18 cellular contexts compared by ENCODE assay signal in the genomic region with DNA sequence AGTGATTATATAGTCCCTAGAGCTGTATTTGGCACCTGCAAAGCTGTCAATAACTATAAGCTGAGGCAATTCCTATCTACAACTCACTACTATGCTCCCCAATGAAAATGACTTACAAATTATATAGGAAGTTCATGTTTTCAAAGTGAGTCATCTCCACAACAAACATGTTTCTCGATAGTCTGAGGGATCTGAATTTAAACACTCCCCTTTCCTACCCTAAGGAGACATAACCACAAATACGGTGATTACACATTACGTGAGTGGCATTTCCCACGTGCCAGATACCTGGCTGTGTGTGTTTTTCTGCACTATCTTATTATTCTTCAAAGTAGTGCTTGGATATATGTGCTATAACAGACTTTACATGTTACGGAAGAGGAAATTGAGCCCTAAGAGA.
DNase-seq lines count a peak whose midpoint lies in the region; ATAC-seq, FAIRE-seq and TF ChIP-seq lines count a peak whose summit lies in the region.
"Had no signal": no experiment of that assay in that cellular context is flagged by ENCODE, and none has a peak within 500 bp of the region (broad histone marks: within the 10 kb centered on the region; RNA-seq: fewer than 3 reads in every experiment).

No MANE protein-coding gene starts in this region.

- FAIRE-seq in RCC 7860 (lab: Jason Lieb, UNC), result no peak
- peak; percentile 50 for FAIRE-seq in urothelium cell line (lab: Jason Lieb, UNC)
- FAIRE-seq: A204.1, H1 had no signal

- no peak for TF ChIP-seq CTCF in fibroblast of mammary gland (conservative IDR thresholded peaks at IDR 0.05; ENCODE audit: control insufficient read depth, insufficient read depth, low read depth, low read length)

- H3K4me3 Mint-ChIP-seq in activated CD4-positive, alpha-beta T cell treated with anti-CD3 and anti-CD28 coated beads for 36 hours, result no peak overlapping the region
- H3K4me3 Mint-ChIP-seq: activated CD8-positive, alpha-beta T cell treated with anti-CD3 and anti-CD28 coated beads, Interleukin-2, amount 10 ng/mL, durations not matched to agents 7 days and 5 days; activated naive CD4-positive, alpha-beta T cell treated with anti-CD3 and anti-CD28 coated beads, Interleukin-2, amount 10 ng/mL, durations not matched to agents 7 days and 5 days; nephron had no signal

- peak; percentile 22 for ATAC-seq in activated CD4-positive, alpha-beta T cell treated with anti-CD3 and anti-CD28 coated beads for 36 hours
- no peak for ATAC-seq in GM21576 (IDR thresholded peaks at IDR 0.05; ENCODE audit: unreplicated experiment)
- ATAC-seq: activated CD8-positive, alpha-beta T cell treated with anti-CD3 and anti-CD28 coated beads, Interleukin-2, amount 10 ng/mL, durations not matched to agents 7 days and 5 days had no signal

- POLR2A ChIA-PET in activated CD4-positive, alpha-beta T cell treated with anti-CD3 and anti-CD28 coated beads for 36 hours (lab: Charles Lee), result interaction anchor here (0.6 kb wide), 1 partner anchor 181 kb away, joined by 4 read pairs; no protein-coding TSS in a partner anchor

- no peak for DNase-seq in activated CD4-positive, alpha-beta T cell treated with anti-CD3 and anti-CD28 coated beads for 36 hours
- no peak for DNase-seq in activated CD4-positive, alpha-beta T cell treated with anti-CD3 and anti-CD28 coated beads for 48 hours
- peak; percentile 10 for DNase-seq in RCC 7860 (ENCODE audit: low spot score)
- DNase-seq in fibroblast of mammary gland (ENCODE audit: low read depth), result peak; percentile 54
- DNase-seq in urothelium cell line (ENCODE audit: low spot score), result peak; percentile 24
- no peak for DNase-seq in Ammon's horn (ENCODE audit: low spot score)
- no peak for DNase-seq in NCI-H187 treated with DMSO at 0.1 percent for 48 hours (lab: John Stamatoyannopoulos, UW)
- DNase-seq: activated CD8-positive, alpha-beta T cell treated with anti-CD3 and anti-CD28 coated beads, Interleukin-2, amount 10 ng/mL, durations not matched to agents 7 days and 5 days; activated naive CD4-positive, alpha-beta T cell treated with anti-CD3 and anti-CD28 coated beads, Interleukin-2, amount 10 ng/mL, durations not matched to agents 7 days and 5 days; foreskin melanocyte; KG1; NCI-H2171; spleen; tibial artery had no signal

- no peaks in the 10 kb centered on the region for H3K27me3 Mint-ChIP-seq in activated CD4-positive, alpha-beta T cell treated with anti-CD3 and anti-CD28 coated beads for 36 hours
- H3K27me3 Mint-ChIP-seq: activated naive CD4-positive, alpha-beta T cell treated with anti-CD3 and anti-CD28 coated beads, Interleukin-2, amount 10 ng/mL, durations not matched to agents 7 days and 5 days had no signal

- H3K36me3 Mint-ChIP-seq in activated CD4-positive, alpha-beta T cell treated with anti-CD3 and anti-CD28 coated beads for 36 hours (ENCODE audit: low read depth), result no peaks in the 10 kb centered on the region
- H3K36me3 Mint-ChIP-seq: activated naive CD4-positive, alpha-beta T cell treated with anti-CD3 and anti-CD28 coated beads, Interleukin-2, amount 10 ng/mL, durations not matched to agents 7 days and 5 days had no signal

- H3K4me1 Mint-ChIP-seq in activated CD4-positive, alpha-beta T cell treated with anti-CD3 and anti-CD28 coated beads for 36 hours, result peaks cover 14% of the 10 kb centered on the region
- H3K4me1 Mint-ChIP-seq: activated naive CD4-positive, alpha-beta T cell treated with anti-CD3 and anti-CD28 coated beads, Interleukin-2, amount 10 ng/mL, durations not matched to agents 7 days and 5 days; nephron had no signal

- no peak overlapping the region for H3K27ac Mint-ChIP-seq in activated CD4-positive, alpha-beta T cell treated with anti-CD3 and anti-CD28 coated beads for 36 hours
- H3K27ac Mint-ChIP-seq: activated CD8-positive, alpha-beta T cell treated with anti-CD3 and anti-CD28 coated beads, Interleukin-2, amount 10 ng/mL, durations not matched to agents 7 days and 5 days; activated naive CD4-positive, alpha-beta T cell treated with anti-CD3 and anti-CD28 coated beads, Interleukin-2, amount 10 ng/mL, durations not matched to agents 7 days and 5 days; nephron had no signal

- H3K9me3 Mint-ChIP-seq in activated CD4-positive, alpha-beta T cell treated with anti-CD3 and anti-CD28 coated beads for 36 hours (ENCODE audit: low read depth), result no peaks in the 10 kb centered on the region
- H3K9me3 Mint-ChIP-seq: activated naive CD4-positive, alpha-beta T cell treated with anti-CD3 and anti-CD28 coated beads, Interleukin-2, amount 10 ng/mL, durations not matched to agents 7 days and 5 days; nephron had no signal

- CTCF ChIA-PET in activated CD4-positive, alpha-beta T cell treated with anti-CD3 and anti-CD28 coated beads for 36 hours (lab: Charles Lee), result no interaction called here

- intact Hi-C loops in activated CD4-positive, alpha-beta T cell treated with anti-CD3 and anti-CD28 coated beads for 36 hours (cut with DNase I, micrococcal nuclease), result loop anchor here in 1 of 2 experiments (5.0 kb wide), 1 partner anchor 48 kb away; no protein-coding TSS in a partner anchor

- H3K4me3 ChIP-seq in fibroblast of mammary gland (ENCODE audit: control insufficient read depth, low read depth, low read length), result no peak overlapping the region
- H3K4me3 ChIP-seq: spleen, tibial artery had no signal

Comparison
In these comparisons a context has a peak if more than half of its experiments do, and no peak if none do; other contexts are left out.
1. DNase-seq: peak in RCC 7860 (single experiment), fibroblast of mammary gland (single experiment) and urothelium cell line (single experiment); none in activated CD4-positive, alpha-beta T cell treated with anti-CD3 and anti-CD28 coated beads for 36 hours (single experiment), activated CD4-positive, alpha-beta T cell treated with anti-CD3 and anti-CD28 coated beads for 48 hours (single experiment), Ammon's horn (single experiment) and NCI-H187 treated with DMSO at 0.1 percent for 48 hours (single experiment).